19 cellular contexts compared by ENCODE assay signal in the genomic region with DNA sequence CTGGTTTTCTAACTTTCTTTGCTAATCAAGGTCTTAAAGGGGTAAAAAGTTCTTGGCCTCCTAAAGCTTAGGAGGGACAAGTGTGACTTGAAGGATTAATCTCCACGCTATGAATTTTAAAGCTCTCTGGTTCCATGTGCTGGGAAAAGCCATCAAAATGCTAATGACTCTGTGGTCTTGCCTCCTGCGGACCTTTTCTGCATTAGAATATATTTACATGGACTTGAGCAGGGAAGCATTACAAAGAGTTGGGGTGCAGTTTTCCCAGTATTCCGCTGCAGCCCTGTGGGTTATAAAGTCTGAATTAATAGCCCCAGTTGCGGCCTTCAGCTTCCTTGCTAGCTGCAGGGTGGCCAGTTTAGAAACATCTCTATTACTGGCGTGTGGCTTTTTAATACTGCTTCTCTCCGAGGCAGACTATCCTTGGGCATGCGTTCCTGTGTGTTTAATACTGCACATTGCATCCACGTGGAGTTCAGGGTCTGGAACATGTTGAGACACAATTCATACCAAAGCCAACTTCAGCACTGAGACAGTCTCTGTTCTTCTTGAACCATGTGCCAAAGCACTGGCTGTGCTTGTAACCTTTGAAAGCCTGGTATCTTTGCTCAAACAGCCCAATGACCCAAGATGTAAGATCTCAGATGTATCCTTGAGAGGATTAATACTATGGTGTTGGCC. TPM values are rescaled to one million over a fixed set of nuclear protein-coding genes. Genes with fewer than 3 reads are reported as not detected.
A peak's percentile ranks its signal among the peaks of the same experiment; 100 is the strongest.
DNase-seq lines count a peak whose midpoint lies in the region; ATAC-seq and TF ChIP-seq lines count a peak whose summit lies in the region.
"Had no signal": no experiment of that assay in that cellular context is flagged by ENCODE, and none has a peak within 500 bp of the region (broad histone marks: within the 10 kb centered on the region; RNA-seq: fewer than 3 reads in every experiment).

No MANE protein-coding gene starts in this region.

- peaks cover 18% of the 10 kb centered on the region for H3K4me1 ChIP-seq in HAP-1
- H3K4me1 ChIP-seq in iPS-20b (ENCODE audit: insufficient read depth, low read length), result peaks cover 34% of the 10 kb centered on the region
- H3K4me1 ChIP-seq in smooth muscle cell (ENCODE audit: low read depth), result peaks cover 22% of the 10 kb centered on the region

- H3K36me3 ChIP-seq in HAP-1 (replicated peaks) (no peaks in the 10 kb centered on the region), iPS-20b (ENCODE audit: insufficient read depth, low read depth, low read length) (no peaks in the 10 kb centered on the region), smooth muscle cell (ENCODE audit: low read depth) (no peaks in the 10 kb centered on the region)
- H3K36me3 ChIP-seq: thoracic aorta had no signal

- H3K9ac ChIP-seq in iPS-20b (ENCODE audit: low read depth, low read length), result peak overlapping the region; percentile 17; the same call in 1 of the 2 replicates
- H3K9ac ChIP-seq in smooth muscle cell (ENCODE audit: low read depth), result no peak overlapping the region

- peaks cover 7% of the 10 kb centered on the region for H3K27me3 Mint-ChIP-seq in brain
- no peaks in the 10 kb centered on the region for H3K27me3 Mint-ChIP-seq in activated naive CD4-positive, alpha-beta T cell treated with anti-CD3 and anti-CD28 coated beads for 36 hours (ENCODE audit: low read depth)

- H3K4me2 ChIP-seq in smooth muscle cell, result peak overlapping the region; percentile 53

- WGBS in smooth muscle cell (ENCODE audit: low lambda C conversion rate), result 22% methylated on average over 8 of the region's 8 CpGs

- H3K27ac ChIP-seq in iPS-20b (ENCODE audit: low read length), result no peak overlapping the region
- H3K27ac ChIP-seq in smooth muscle cell (ENCODE audit: low read depth), result no peak overlapping the region
- H3K27ac ChIP-seq: thoracic aorta had no signal

- H4K20me1 ChIP-seq in smooth muscle cell (ENCODE audit: low read depth), result peaks cover 4% of the 10 kb centered on the region

- no peak overlapping the region for H2AFZ ChIP-seq in smooth muscle cell (ENCODE audit: low read depth)

- peak overlapping the region in 3 of 5 experiments; percentile 30 to 49 (median 47) for H3K4me3 Mint-ChIP-seq in brain
- H3K4me3 Mint-ChIP-seq in activated naive CD4-positive, alpha-beta T cell treated with anti-CD3 and anti-CD28 coated beads for 36 hours, result no peak overlapping the region
- H3K4me3 Mint-ChIP-seq: activated CD4-positive, alpha-beta T cell treated with anti-CD3 and anti-CD28 coated beads, Interleukin-2, amount 10 ng/mL, durations not matched to agents 7 days and 5 days had no signal

- peak; percentile 40 to 87 for DNase-seq in HAP-1 (ENCODE audit: low spot score in 2 of 2)
- no peak for DNase-seq in smooth muscle cell (lab: John Stamatoyannopoulos, UW; ENCODE audit: unreplicated experiment)
- DNase-seq in NCI-H748 (lab: John Stamatoyannopoulos, UW; ENCODE audit: unreplicated experiment), result no peak
- DNase-seq in GF-D8 (lab: John Stamatoyannopoulos, UW), result no peak
- DNase-seq in activated naive CD4-positive, alpha-beta T cell treated with anti-CD3 and anti-CD28 coated beads for 36 hours, result no peak
- DNase-seq: activated CD4-positive, alpha-beta T cell treated with anti-CD3 and anti-CD28 coated beads, Interleukin-2, amount 10 ng/mL, durations not matched to agents 7 days and 5 days; activated naive CD4-positive, alpha-beta T cell treated with Interleukin-2 at 50 U/mL for 16 hours; activated T-cell treated with anti-CD3 and anti-CD28 coated beads, Interleukin-2, amount 50 U/mL, for 1 hour; DMS79 treated with DMSO at 0.1 percent for 48 hours; KBM-7; kidney glomerular epithelial cell; midbrain; MV-4-11; NCI-H2081 had no signal

- CTCF ChIA-PET in activated naive CD4-positive, alpha-beta T cell treated with anti-CD3 and anti-CD28 coated beads for 36 hours (lab: Charles Lee), result interaction anchor here (0.9 kb wide), 1 partner anchor 20 kb away, joined by 5 read pairs; no protein-coding TSS in a partner anchor

- TF ChIP-seq CTCF in brain (conservative IDR thresholded peaks at IDR 0.05) (no peak), smooth muscle cell (IDR thresholded peaks at IDR 0.05; ENCODE audit: borderline replicate concordance, insufficient read depth, poor library complexity, severe bottlenecking) (no peak)

- H3K4me3 ChIP-seq in HAP-1, result no peak overlapping the region
- peak overlapping the region; percentile 39 for H3K4me3 ChIP-seq in iPS-20b (ENCODE audit: low read length)
- no peak overlapping the region for H3K4me3 ChIP-seq in smooth muscle cell
- H3K4me3 ChIP-seq: thoracic aorta had no signal

- peak overlapping the region; percentile 71 to 96 (median 85) for H3K27ac Mint-ChIP-seq in brain
- no peak overlapping the region for H3K27ac Mint-ChIP-seq in activated naive CD4-positive, alpha-beta T cell treated with anti-CD3 and anti-CD28 coated beads for 36 hours
- H3K27ac Mint-ChIP-seq: activated CD4-positive, alpha-beta T cell treated with anti-CD3 and anti-CD28 coated beads, Interleukin-2, amount 10 ng/mL, durations not matched to agents 7 days and 5 days had no signal

- H3K9me3 Mint-ChIP-seq in brain, result peaks cover 0 to 27% (median 18%) of the 10 kb centered on the region in 5 experiments
- peaks cover 9% of the 10 kb centered on the region for H3K9me3 Mint-ChIP-seq in activated naive CD4-positive, alpha-beta T cell treated with anti-CD3 and anti-CD28 coated beads for 36 hours

- ATAC-seq in GM18502 (IDR thresholded peaks at IDR 0.05; ENCODE audit: poor library complexity, unreplicated experiment), result no peak

- H3K27me3 ChIP-seq in HAP-1 (ENCODE audit: low read depth) (no peaks in the 10 kb centered on the region), iPS-20b (ENCODE audit: insufficient read depth, low read length) (peaks cover 52% of the 10 kb centered on the region; the same call in 1 of the 2 replicates), smooth muscle cell (ENCODE audit: low read depth) (no peaks in the 10 kb centered on the region)

- H3K79me2 ChIP-seq in smooth muscle cell (ENCODE audit: low read depth), result no peaks in the 10 kb centered on the region

- peaks cover 81% of the 10 kb centered on the region for H3K4me1 Mint-ChIP-seq in brain
- peaks cover 11% of the 10 kb centered on the region for H3K4me1 Mint-ChIP-seq in activated naive CD4-positive, alpha-beta T cell treated with anti-CD3 and anti-CD28 coated beads for 36 hours (ENCODE audit: low read depth)
- H3K4me1 Mint-ChIP-seq: activated CD4-positive, alpha-beta T cell treated with anti-CD3 and anti-CD28 coated beads, Interleukin-2, amount 10 ng/mL, durations not matched to agents 7 days and 5 days had no signal

- in situ Hi-C loops in HAP-1 (cut with MboI; ENCODE audit: low sequenced_read_pairs), result no loop called here

- H3K36me3 Mint-ChIP-seq in brain, result peaks cover 26% of the 10 kb centered on the region
- peaks cover 10% of the 10 kb centered on the region for H3K36me3 Mint-ChIP-seq in activated naive CD4-positive, alpha-beta T cell treated with anti-CD3 and anti-CD28 coated beads for 36 hours (ENCODE audit: low read depth)

- intact Hi-C loops in activated naive CD4-positive, alpha-beta T cell treated with anti-CD3 and anti-CD28 coated beads for 36 hours (cut with micrococcal nuclease), result no loop called here

- peaks cover 4% of the 10 kb centered on the region for H3F3A ChIP-seq in smooth muscle cell (ENCODE audit: low read depth)

- H3K9me3 ChIP-seq in HAP-1, result peaks cover 9% of the 10 kb centered on the region
- H3K9me3 ChIP-seq in iPS-20b (ENCODE audit: insufficient read depth, low read depth, low read length), result no peaks in the 10 kb centered on the region
- no peaks in the 10 kb centered on the region for H3K9me3 ChIP-seq in smooth muscle cell (replicated peaks; ENCODE audit: low read depth)
- H3K9me3 ChIP-seq: thoracic aorta had no signal

RNA-seq across cellular contexts. Expression of a gene that starts 27.3 kb away (rescaled TPM):
- polyA plus RNA-seq in brain (ENCODE audit: insufficient read depth, low read depth, low replicate concordance), result 3.3 TPM
- total RNA-seq in smooth muscle cell, result 3.4 and 3.9 TPM in 2 replicates
- polyA plus RNA-seq in smooth muscle cell, result 9.3 and 15.3 TPM in 2 replicates
- total RNA-seq in activated naive CD4-positive, alpha-beta T cell treated with anti-CD3 and anti-CD28 coated beads for 36 hours, result 1 to 10 TPM; 7.3 to 8.4 TPM
- total RNA-seq: NCI-H460 had no signal

Comparison
In these comparisons a context has a peak if more than half of its experiments do, and no peak if none do; other contexts are left out.
1. DNase-seq: peak in HAP-1 (2 of 2); none in smooth muscle cell (single experiment), NCI-H748 (single experiment), GF-D8 (single experiment) and activated naive CD4-positive, alpha-beta T cell treated with anti-CD3 and anti-CD28 coated beads for 36 hours (single experiment).